Comparison of ENCODE assay signal across 1 cellular context in the genomic region with DNA sequence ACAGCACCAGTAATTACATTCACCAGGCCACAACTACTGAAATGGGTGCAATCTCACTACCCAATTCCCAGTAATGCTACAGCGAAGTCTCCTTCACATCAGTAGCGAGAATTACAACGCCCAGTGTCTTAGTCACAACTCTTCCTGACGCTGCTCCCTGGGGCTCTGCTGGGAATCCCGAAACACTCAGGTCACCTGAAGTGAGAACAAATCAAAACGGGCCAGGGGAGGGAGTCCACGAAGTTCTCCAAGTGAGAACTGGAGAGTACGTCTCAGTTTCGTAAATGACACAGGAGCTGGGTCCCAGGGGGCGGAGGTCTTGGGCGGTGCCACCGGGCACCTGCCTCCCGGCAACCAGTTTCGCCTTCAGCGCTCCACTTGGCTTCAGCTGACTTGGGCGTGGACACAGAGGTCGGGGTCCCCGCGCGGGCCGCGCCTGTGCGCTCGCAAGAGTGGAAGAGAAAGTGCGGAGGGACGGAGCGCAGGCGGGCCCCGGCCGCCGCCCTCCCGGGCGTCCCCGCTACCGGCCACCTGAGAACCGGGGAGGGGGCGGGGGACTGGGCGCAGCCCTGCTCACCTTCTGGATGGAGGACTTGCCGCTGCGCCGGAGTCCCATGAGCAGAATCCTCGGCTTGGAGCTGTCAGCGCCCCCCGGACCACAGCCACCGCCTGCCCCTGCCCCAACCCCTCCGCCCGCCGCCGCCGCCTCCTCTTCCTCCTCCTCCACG.
A peak's percentile ranks its signal among the peaks of the same experiment; 100 is the strongest.
TF ChIP-seq lines count a peak whose summit lies in the region.

No MANE protein-coding gene starts in this region.

TF ChIP-seq in GM12878, 131 proteins besides CTCF, POLR2A, EP300 and RAD21 (continues in another document):
- peak; percentile 72; the same call in 1 of the 2 replicates for TF ChIP-seq SIN3A (IDR thresholded peaks at IDR 0.05; ENCODE audit: low read depth, low read length)
- TF ChIP-seq BHLHE40 (IDR thresholded peaks at IDR 0.05; ENCODE audit: borderline replicate concordance in 1 of 2, low read depth in 2 of 2, low read length in 1 of 2): peak; percentile 55 to 73
- TF ChIP-seq IKZF2 (IDR thresholded peaks at IDR 0.05): peak; percentile 64 to 65; a peak in 3 of 4 replicates
- no peak for TF ChIP-seq RB1 (IDR thresholded peaks at IDR 0.05; ENCODE audit: borderline replicate concordance)
- no peak for TF ChIP-seq SMAD5 (IDR thresholded peaks at IDR 0.05; ENCODE audit: low read depth)
- TF ChIP-seq, protein P1, sequence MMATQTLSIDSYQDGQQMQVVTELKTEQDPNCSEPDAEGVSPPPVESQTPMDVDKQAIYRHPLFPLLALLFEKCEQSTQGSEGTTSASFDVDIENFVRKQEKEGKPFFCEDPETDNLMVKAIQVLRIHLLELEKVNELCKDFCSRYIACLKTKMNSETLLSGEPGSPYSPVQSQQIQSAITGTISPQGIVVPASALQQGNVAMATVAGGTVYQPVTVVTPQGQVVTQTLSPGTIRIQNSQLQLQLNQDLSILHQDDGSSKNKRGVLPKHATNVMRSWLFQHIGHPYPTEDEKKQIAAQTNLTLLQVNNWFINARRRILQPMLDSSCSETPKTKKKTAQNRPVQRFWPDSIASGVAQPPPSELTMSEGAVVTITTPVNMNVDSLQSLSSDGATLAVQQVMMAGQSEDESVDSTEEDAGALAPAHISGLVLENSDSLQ (IDR thresholded peaks at IDR 0.05): 0 out of 2 replicates have a peak, but pooled peaks have one; percentile 13
- peak; percentile 24; the same call in 1 of the 2 replicates for TF ChIP-seq RAD51 (IDR thresholded peaks at IDR 0.05)
- TF ChIP-seq NR2C1 (IDR thresholded peaks at IDR 0.05): no peak
- peak; percentile 70 for TF ChIP-seq IKZF1 (conservative IDR thresholded peaks at IDR 0.05)
- TF ChIP-seq TAF1 (IDR thresholded peaks at IDR 0.05; ENCODE audit: borderline replicate concordance, low read depth, low read length): no peak
- TF ChIP-seq, protein P2, sequence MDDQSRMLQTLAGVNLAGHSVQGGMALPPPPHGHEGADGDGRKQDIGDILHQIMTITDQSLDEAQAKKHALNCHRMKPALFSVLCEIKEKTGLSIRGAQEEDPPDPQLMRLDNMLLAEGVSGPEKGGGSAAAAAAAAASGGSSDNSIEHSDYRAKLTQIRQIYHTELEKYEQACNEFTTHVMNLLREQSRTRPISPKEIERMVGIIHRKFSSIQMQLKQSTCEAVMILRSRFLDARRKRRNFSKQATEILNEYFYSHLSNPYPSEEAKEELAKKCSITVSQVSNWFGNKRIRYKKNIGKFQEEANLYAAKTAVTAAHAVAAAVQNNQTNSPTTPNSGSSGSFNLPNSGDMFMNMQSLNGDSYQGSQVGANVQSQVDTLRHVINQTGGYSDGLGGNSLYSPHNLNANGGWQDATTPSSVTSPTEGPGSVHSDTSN (IDR thresholded peaks at IDR 0.05; ENCODE audit: insufficient replicate concordance, low read depth, low read length): no peak
- TF ChIP-seq GATAD2B (conservative IDR thresholded peaks at IDR 0.05; ENCODE audit: low read depth): peak; percentile 46; the same call in 1 of the 2 replicates
- TF ChIP-seq, protein P3, sequence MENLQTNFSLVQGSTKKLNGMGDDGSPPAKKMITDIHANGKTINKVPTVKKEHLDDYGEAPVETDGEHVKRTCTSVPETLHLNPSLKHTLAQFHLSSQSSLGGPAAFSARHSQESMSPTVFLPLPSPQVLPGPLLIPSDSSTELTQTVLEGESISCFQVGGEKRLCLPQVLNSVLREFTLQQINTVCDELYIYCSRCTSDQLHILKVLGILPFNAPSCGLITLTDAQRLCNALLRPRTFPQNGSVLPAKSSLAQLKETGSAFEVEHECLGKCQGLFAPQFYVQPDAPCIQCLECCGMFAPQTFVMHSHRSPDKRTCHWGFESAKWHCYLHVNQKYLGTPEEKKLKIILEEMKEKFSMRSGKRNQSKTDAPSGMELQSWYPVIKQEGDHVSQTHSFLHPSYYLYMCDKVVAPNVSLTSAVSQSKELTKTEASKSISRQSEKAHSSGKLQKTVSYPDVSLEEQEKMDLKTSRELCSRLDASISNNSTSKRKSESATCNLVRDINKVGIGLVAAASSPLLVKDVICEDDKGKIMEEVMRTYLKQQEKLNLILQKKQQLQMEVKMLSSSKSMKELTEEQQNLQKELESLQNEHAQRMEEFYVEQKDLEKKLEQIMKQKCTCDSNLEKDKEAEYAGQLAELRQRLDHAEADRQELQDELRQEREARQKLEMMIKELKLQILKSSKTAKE (IDR thresholded peaks at IDR 0.05; ENCODE audit: low read depth, poor library complexity, severe bottlenecking): no peak
- 0 out of 2 replicates have a peak, but pooled peaks have one; percentile 32 for TF ChIP-seq EED (IDR thresholded peaks at IDR 0.05; ENCODE audit: low read depth)
- TF ChIP-seq NR2F1 (conservative IDR thresholded peaks at IDR 0.05): peak; percentile 29; the same call in 1 of the 2 replicates
- TF ChIP-seq, protein P4, sequence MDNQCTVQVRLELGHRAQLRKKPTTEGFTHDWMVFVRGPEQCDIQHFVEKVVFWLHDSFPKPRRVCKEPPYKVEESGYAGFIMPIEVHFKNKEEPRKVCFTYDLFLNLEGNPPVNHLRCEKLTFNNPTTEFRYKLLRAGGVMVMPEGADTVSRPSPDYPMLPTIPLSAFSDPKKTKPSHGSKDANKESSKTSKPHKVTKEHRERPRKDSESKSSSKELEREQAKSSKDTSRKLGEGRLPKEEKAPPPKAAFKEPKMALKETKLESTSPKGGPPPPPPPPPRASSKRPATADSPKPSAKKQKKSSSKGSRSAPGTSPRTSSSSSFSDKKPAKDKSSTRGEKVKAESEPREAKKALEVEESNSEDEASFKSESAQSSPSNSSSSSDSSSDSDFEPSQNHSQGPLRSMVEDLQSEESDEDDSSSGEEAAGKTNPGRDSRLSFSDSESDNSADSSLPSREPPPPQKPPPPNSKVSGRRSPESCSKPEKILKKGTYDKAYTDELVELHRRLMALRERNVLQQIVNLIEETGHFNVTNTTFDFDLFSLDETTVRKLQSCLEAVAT (IDR thresholded peaks at IDR 0.05): no peak
- TF ChIP-seq NBN (IDR thresholded peaks at IDR 0.05): 0 out of 2 replicates have a peak, but pooled peaks have one; percentile 12
- TF ChIP-seq ASH2L (IDR thresholded peaks at IDR 0.05; ENCODE audit: borderline replicate concordance, low read depth): no peak; the same call in 1 of the 2 replicates
- TF ChIP-seq MTA3 (IDR thresholded peaks at IDR 0.05; ENCODE audit: borderline replicate concordance, low read length): 0 out of 2 replicates have a peak, but pooled peaks have one; percentile 26
- peak; percentile 83 for TF ChIP-seq MEF2B (IDR thresholded peaks at IDR 0.05; ENCODE audit: partially characterized antibody, poor library complexity, severe bottlenecking)
- TF ChIP-seq LARP7 (IDR thresholded peaks at IDR 0.05): peak; percentile 26; the same call in 1 of the 2 replicates
- no peak for TF ChIP-seq ESRRA (IDR thresholded peaks at IDR 0.05; ENCODE audit: low read length)
- no peak for TF ChIP-seq SUZ12 (IDR thresholded peaks at IDR 0.05; ENCODE audit: unreplicated experiment)
- TF ChIP-seq, protein P5, sequence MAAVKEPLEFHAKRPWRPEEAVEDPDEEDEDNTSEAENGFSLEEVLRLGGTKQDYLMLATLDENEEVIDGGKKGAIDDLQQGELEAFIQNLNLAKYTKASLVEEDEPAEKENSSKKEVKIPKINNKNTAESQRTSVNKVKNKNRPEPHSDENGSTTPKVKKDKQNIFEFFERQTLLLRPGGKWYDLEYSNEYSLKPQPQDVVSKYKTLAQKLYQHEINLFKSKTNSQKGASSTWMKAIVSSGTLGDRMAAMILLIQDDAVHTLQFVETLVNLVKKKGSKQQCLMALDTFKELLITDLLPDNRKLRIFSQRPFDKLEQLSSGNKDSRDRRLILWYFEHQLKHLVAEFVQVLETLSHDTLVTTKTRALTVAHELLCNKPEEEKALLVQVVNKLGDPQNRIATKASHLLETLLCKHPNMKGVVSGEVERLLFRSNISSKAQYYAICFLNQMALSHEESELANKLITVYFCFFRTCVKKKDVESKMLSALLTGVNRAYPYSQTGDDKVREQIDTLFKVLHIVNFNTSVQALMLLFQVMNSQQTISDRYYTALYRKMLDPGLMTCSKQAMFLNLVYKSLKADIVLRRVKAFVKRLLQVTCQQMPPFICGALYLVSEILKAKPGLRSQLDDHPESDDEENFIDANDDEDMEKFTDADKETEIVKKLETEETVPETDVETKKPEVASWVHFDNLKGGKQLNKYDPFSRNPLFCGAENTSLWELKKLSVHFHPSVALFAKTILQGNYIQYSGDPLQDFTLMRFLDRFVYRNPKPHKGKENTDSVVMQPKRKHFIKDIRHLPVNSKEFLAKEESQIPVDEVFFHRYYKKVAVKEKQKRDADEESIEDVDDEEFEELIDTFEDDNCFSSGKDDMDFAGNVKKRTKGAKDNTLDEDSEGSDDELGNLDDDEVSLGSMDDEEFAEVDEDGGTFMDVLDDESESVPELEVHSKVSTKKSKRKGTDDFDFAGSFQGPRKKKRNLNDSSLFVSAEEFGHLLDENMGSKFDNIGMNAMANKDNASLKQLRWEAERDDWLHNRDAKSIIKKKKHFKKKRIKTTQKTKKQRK (IDR thresholded peaks at IDR 0.05; ENCODE audit: low read depth, low read length): no peak
- no peak for TF ChIP-seq ZNF384 (IDR thresholded peaks at IDR 0.05; ENCODE audit: borderline replicate concordance, low read depth, low read length)
- no peak for TF ChIP-seq ZBTB11 (CRISPR knock-in tag; IDR thresholded peaks at IDR 0.05)
- TF ChIP-seq, protein P6, sequence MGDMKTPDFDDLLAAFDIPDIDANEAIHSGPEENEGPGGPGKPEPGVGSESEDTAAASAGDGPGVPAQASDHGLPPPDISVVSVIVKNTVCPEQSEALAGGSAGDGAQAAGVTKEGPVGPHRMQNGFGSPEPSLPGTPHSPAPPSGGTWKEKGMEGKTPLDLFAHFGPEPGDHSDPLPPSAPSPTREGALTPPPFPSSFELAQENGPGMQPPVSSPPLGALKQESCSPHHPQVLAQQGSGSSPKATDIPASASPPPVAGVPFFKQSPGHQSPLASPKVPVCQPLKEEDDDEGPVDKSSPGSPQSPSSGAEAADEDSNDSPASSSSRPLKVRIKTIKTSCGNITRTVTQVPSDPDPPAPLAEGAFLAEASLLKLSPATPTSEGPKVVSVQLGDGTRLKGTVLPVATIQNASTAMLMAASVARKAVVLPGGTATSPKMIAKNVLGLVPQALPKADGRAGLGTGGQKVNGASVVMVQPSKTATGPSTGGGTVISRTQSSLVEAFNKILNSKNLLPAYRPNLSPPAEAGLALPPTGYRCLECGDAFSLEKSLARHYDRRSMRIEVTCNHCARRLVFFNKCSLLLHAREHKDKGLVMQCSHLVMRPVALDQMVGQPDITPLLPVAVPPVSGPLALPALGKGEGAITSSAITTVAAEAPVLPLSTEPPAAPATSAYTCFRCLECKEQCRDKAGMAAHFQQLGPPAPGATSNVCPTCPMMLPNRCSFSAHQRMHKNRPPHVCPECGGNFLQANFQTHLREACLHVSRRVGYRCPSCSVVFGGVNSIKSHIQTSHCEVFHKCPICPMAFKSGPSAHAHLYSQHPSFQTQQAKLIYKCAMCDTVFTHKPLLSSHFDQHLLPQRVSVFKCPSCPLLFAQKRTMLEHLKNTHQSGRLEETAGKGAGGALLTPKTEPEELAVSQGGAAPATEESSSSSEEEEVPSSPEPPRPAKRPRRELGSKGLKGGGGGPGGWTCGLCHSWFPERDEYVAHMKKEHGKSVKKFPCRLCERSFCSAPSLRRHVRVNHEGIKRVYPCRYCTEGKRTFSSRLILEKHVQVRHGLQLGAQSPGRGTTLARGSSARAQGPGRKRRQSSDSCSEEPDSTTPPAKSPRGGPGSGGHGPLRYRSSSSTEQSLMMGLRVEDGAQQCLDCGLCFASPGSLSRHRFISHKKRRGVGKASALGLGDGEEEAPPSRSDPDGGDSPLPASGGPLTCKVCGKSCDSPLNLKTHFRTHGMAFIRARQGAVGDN (IDR thresholded peaks at IDR 0.05): 0 out of 2 replicates have a peak, but pooled peaks have one; percentile 10
- TF ChIP-seq RFX5 (IDR thresholded peaks at IDR 0.05; ENCODE audit: low read depth, low read length): no peak
- 0 out of 2 replicates have a peak, but pooled peaks have one; percentile 9 for TF ChIP-seq CREM (IDR thresholded peaks at IDR 0.05; ENCODE audit: low read depth)
- no peak for TF ChIP-seq BCL11A (IDR thresholded peaks at IDR 0.05; ENCODE audit: low read depth, low read length)
- peak; percentile 53; the same call in 1 of the 2 replicates for TF ChIP-seq RELB (IDR thresholded peaks at IDR 0.05; ENCODE audit: low read depth)
- no peak for TF ChIP-seq GABPA (IDR thresholded peaks at IDR 0.05; ENCODE audit: low read depth)
- no peak for TF ChIP-seq ZNF217 (IDR thresholded peaks at IDR 0.05)
